Comparison of ENCODE assay signal across 25 cellular contexts in the genomic region with DNA sequence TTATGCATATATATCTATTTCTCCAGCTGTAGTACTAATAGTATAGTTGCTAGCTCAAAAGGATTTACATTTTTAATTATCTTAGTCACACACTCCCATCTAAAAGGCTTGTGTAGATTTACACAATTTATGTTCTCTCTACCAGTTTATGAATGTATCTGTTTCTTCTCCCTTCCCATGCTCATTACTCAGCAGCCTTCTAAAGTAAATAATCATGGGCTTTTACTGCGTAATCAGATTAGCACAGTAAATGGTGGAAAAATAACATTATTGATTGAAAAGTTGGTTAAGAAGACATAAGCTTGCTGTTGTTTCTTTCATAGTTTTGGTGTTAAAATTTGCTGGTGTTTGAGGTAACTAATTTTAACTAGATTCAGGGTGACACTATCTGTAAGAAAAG.
DNase-seq lines count a peak whose midpoint lies in the region; ATAC-seq and TF ChIP-seq lines count a peak whose summit lies in the region.
"Had no signal": no experiment of that assay in that cellular context is flagged by ENCODE, and none has a peak within 500 bp of the region (broad histone marks: within the 10 kb centered on the region; RNA-seq: fewer than 3 reads in every experiment).

No MANE protein-coding gene starts in this region.

- no peak for TF ChIP-seq CTCF in retinal pigment epithelial cell (conservative IDR thresholded peaks at IDR 0.05; ENCODE audit: low read depth, low read length)
- TF ChIP-seq CTCF in stomach (IDR thresholded peaks at IDR 0.05) = no peak

- H3K36me3 ChIP-seq in SK-N-MC (ENCODE audit: insufficient read depth, low read length) (no peaks in the 10 kb centered on the region), stomach (no peaks in the 10 kb centered on the region)
- H3K36me3 ChIP-seq: breast epithelium, neutrophil, thoracic aorta, uterus had no signal

- DNase-seq in activated T-cell treated with anti-CD3 and anti-CD28 coated beads, Interleukin-2, amount 50 U/mL, for 72 hours = no peak
- DNase-seq in activated T-cell treated with anti-CD3 and anti-CD28 coated beads, Interleukin-2, amount 50 U/mL, for 1 hour = no peak
- no peak for DNase-seq in SK-N-MC (ENCODE audit: low read depth, low spot score)
- peak; percentile 12 for DNase-seq in fibroblast of peridontal ligament (ENCODE audit: extremely low read depth)
- peak; percentile 46 for DNase-seq in retinal pigment epithelial cell (ENCODE audit: low read depth)
- no peak for DNase-seq in stomach
- no peak for DNase-seq in activated CD4-positive, alpha-beta memory T cell treated with anti-CD3 and anti-CD28 coated beads, Interleukin-2, amount 10 ng/mL, durations not matched to agents 7 days and 5 days
- DNase-seq: activated CD8-positive, alpha-beta T cell treated with anti-CD3 and anti-CD28 coated beads for 36 hours; AML-193; DMS153; left cardiac atrium; MM.1S; NCI-H1417; NCI-H2081 treated with DMSO at 0.1 percent for 48 hours; NCI-H345; SIG-M5; stimulated activated naive CD4-positive, alpha-beta T cell treated with Interleukin-2 at 50 U/mL for 16 hours; T-helper 1 cell; uterus had no signal

- peaks cover 36% of the 10 kb centered on the region for H3K4me1 Mint-ChIP-seq in activated T-cell treated with anti-CD3 and anti-CD28 coated beads, Interleukin-2, amount 50 U/mL, for 72 hours (ENCODE audit: low read depth)
- peaks cover 6% of the 10 kb centered on the region for H3K4me1 Mint-ChIP-seq in activated CD4-positive, alpha-beta memory T cell treated with anti-CD3 and anti-CD28 coated beads, Interleukin-2, amount 10 ng/mL, durations not matched to agents 7 days and 5 days

- CTCF ChIA-PET in activated CD4-positive, alpha-beta memory T cell treated with anti-CD3 and anti-CD28 coated beads, Interleukin-2, amount 10 ng/mL, durations not matched to agents 7 days and 5 days (lab: Charles Lee) = no interaction called here

- H3K9me3 ChIP-seq in SK-N-MC (ENCODE audit: low read depth, low read length) (no peaks in the 10 kb centered on the region), stomach (no peaks in the 10 kb centered on the region)
- H3K9me3 ChIP-seq: neutrophil, thoracic aorta, uterus had no signal

- peaks cover 2 to 6% of the 10 kb centered on the region in 2 donors for H3K36me3 Mint-ChIP-seq in activated T-cell treated with anti-CD3 and anti-CD28 coated beads, Interleukin-2, amount 50 U/mL, for 72 hours (ENCODE audit: insufficient read depth in 2 of 2)
- H3K36me3 Mint-ChIP-seq in activated CD4-positive, alpha-beta memory T cell treated with anti-CD3 and anti-CD28 coated beads, Interleukin-2, amount 10 ng/mL, durations not matched to agents 7 days and 5 days (ENCODE audit: low read depth) = peaks cover 6% of the 10 kb centered on the region

- intact Hi-C loops in stomach (cut with DNase I; ENCODE audit: low total_unique reads) = no loop called here

- ATAC-seq in activated T-cell treated with anti-CD3 and anti-CD28 coated beads, Interleukin-2, amount 50 U/mL, for 72 hours (replicated peaks in 1 of 2) = no peak
- no peak for ATAC-seq in GM18907 (IDR thresholded peaks at IDR 0.05; ENCODE audit: unreplicated experiment)
- ATAC-seq: activated CD4-positive, CD25-positive, alpha-beta regulatory T cell treated with anti-CD3 and anti-CD28 coated beads, Interleukin-2, amount 50 U/mL, for 24 hours; activated CD8-positive, alpha-beta T cell treated with anti-CD3 and anti-CD28 coated beads for 36 hours; left cardiac atrium had no signal

- H3K9me3 Mint-ChIP-seq in activated T-cell treated with anti-CD3 and anti-CD28 coated beads, Interleukin-2, amount 50 U/mL, for 72 hours = no peaks in the 10 kb centered on the region
- peaks cover 3% of the 10 kb centered on the region for H3K9me3 Mint-ChIP-seq in activated CD4-positive, alpha-beta memory T cell treated with anti-CD3 and anti-CD28 coated beads, Interleukin-2, amount 10 ng/mL, durations not matched to agents 7 days and 5 days

- H3K27ac ChIP-seq in SK-N-MC (peak overlapping the region; percentile 42; the same call in 1 of the 2 replicates), stomach (no peak overlapping the region)
- H3K27ac ChIP-seq: breast epithelium, KMS-11, neutrophil, thoracic aorta, uterus had no signal

- 30 to 61% (median 39%) methylated on average over 1 of the region's 1 CpG for WGBS in stomach, 5 donors

- POLR2A ChIA-PET in activated CD4-positive, alpha-beta memory T cell treated with anti-CD3 and anti-CD28 coated beads, Interleukin-2, amount 10 ng/mL, durations not matched to agents 7 days and 5 days (lab: Charles Lee) = no interaction called here

- no peaks in the 10 kb centered on the region for H3K27me3 Mint-ChIP-seq in activated T-cell treated with anti-CD3 and anti-CD28 coated beads, Interleukin-2, amount 50 U/mL, for 72 hours (ENCODE audit: low read depth)
- H3K27me3 Mint-ChIP-seq in activated CD4-positive, alpha-beta memory T cell treated with anti-CD3 and anti-CD28 coated beads, Interleukin-2, amount 10 ng/mL, durations not matched to agents 7 days and 5 days = no peaks in the 10 kb centered on the region
- H3K27me3 Mint-ChIP-seq: activated CD8-positive, alpha-beta T cell treated with anti-CD3 and anti-CD28 coated beads for 36 hours had no signal

- peak overlapping the region; percentile 12 for H3K27ac Mint-ChIP-seq in activated T-cell treated with anti-CD3 and anti-CD28 coated beads, Interleukin-2, amount 50 U/mL, for 72 hours
- no peak overlapping the region for H3K27ac Mint-ChIP-seq in activated CD4-positive, alpha-beta memory T cell treated with anti-CD3 and anti-CD28 coated beads, Interleukin-2, amount 10 ng/mL, durations not matched to agents 7 days and 5 days
- H3K27ac Mint-ChIP-seq: activated CD8-positive, alpha-beta T cell treated with anti-CD3 and anti-CD28 coated beads for 36 hours had no signal

- TF ChIP-seq EP300 in stomach (IDR thresholded peaks at IDR 0.05) = no peak

- peaks cover 0 to 28% (median 15%) of the 10 kb centered on the region in 4 donors for H3K4me1 ChIP-seq in stomach
- H3K4me1 ChIP-seq: breast epithelium, uterus had no signal

- TF ChIP-seq POLR2A in stomach (IDR thresholded peaks at IDR 0.05) = no peak

- no peak overlapping the region for H3K4me3 Mint-ChIP-seq in activated T-cell treated with anti-CD3 and anti-CD28 coated beads, Interleukin-2, amount 50 U/mL, for 72 hours
- no peak overlapping the region for H3K4me3 Mint-ChIP-seq in activated CD4-positive, alpha-beta memory T cell treated with anti-CD3 and anti-CD28 coated beads, Interleukin-2, amount 10 ng/mL, durations not matched to agents 7 days and 5 days
- H3K4me3 Mint-ChIP-seq: activated CD8-positive, alpha-beta T cell treated with anti-CD3 and anti-CD28 coated beads for 36 hours had no signal

- no peak overlapping the region for H3K9ac ChIP-seq in SK-N-MC (ENCODE audit: insufficient read length)
- H3K9ac ChIP-seq: KMS-11 had no signal

- no peak overlapping the region for H3K4me3 ChIP-seq in SK-N-MC
- no peak overlapping the region for H3K4me3 ChIP-seq in retinal pigment epithelial cell (ENCODE audit: low read length)
- no peak overlapping the region for H3K4me3 ChIP-seq in stomach
- H3K4me3 ChIP-seq: breast epithelium, thoracic aorta, uterus had no signal

- no peaks in the 10 kb centered on the region for H3K27me3 ChIP-seq in stomach
- H3K27me3 ChIP-seq: breast epithelium, neutrophil, uterus had no signal

Comparison
In these comparisons a context has a peak if more than half of its experiments do, and no peak if none do; other contexts are left out.
1. DNase-seq: peak in fibroblast of peridontal ligament (single experiment) and retinal pigment epithelial cell (single experiment); none in activated T-cell treated with anti-CD3 and anti-CD28 coated beads, Interleukin-2, amount 50 U/mL, for 72 hours (0 of 2), activated T-cell treated with anti-CD3 and anti-CD28 coated beads, Interleukin-2, amount 50 U/mL, for 1 hour (single experiment), SK-N-MC (single experiment), stomach (single experiment) and activated CD4-positive, alpha-beta memory T cell treated with anti-CD3 and anti-CD28 coated beads, Interleukin-2, amount 10 ng/mL, durations not matched to agents 7 days and 5 days (single experiment).